ENCODE assay signal across 7 cellular contexts in the genomic region with DNA sequence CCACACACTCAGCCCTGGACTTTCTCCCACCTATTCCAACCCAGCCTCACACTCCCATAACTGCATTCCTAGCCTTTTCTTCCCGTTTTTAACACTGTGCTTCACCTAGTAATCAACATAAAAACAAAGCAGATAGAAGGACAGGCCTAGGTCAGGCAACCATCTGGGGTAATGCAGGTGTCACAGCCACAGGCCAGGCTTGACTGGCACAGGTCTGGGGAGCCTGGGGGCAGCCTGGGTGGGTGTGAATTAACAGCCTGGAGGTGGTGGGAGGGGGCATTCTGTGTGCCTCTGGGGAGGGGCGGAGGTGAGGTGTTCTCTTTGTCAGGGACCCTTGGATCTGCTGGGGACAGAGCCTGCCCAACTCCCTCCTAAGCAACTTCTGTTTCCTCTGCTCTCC.
DNase-seq lines count a peak whose midpoint lies in the region; ATAC-seq and TF ChIP-seq lines count a peak whose summit lies in the region.
"Not testable (repeated sequence)": the region's sequence is repeated elsewhere in the genome, so short reads cannot be mapped to it uniquely, and the experiment has no call there.

No MANE protein-coding gene starts in this region.

- intact Hi-C loops in Panc1 (cut with micrococcal nuclease; ENCODE audit: unreplicated experiment): loop anchor here (10.0 kb wide), 1 partner anchor 329 kb away; a partner anchor contains a TSS
- intact Hi-C loops in right cardiac atrium (cut with DNase I): not testable (repeated sequence)

- not testable (repeated sequence) for H3K27me3 ChIP-seq in MM.1S (replicated peaks; ENCODE audit: insufficient read depth, low read length); Panc1 (ENCODE audit: control insufficient read depth, insufficient read depth, low read length); foreskin keratinocyte; right cardiac atrium (ENCODE audit: control insufficient read depth, insufficient read depth); upper lobe of left lung

- TF ChIP-seq POLR2A in upper lobe of left lung (IDR thresholded peaks at IDR 0.05): not testable (repeated sequence)

- BruUV-seq in Panc1 (replicated peaks; lab: Mats Ljungman, UMichigan): not testable (repeated sequence)

- not testable (repeated sequence) for H2AFZ ChIP-seq in MM.1S (ENCODE audit: low read length)

- not testable (repeated sequence) for TF ChIP-seq CTCF in MM.1S (IDR thresholded peaks at IDR 0.05; ENCODE audit: low read length); Panc1 (IDR thresholded peaks at IDR 0.05); foreskin keratinocyte (conservative IDR thresholded peaks at IDR 0.05); omental fat pad (IDR thresholded peaks at IDR 0.05); upper lobe of left lung (IDR thresholded peaks at IDR 0.05)

- H3K9me2 ChIP-seq in MM.1S (replicated peaks; ENCODE audit: insufficient read depth, low read length): not testable (repeated sequence)

- TF ChIP-seq EP300 in upper lobe of left lung (IDR thresholded peaks at IDR 0.05): not testable (repeated sequence)

- not testable (repeated sequence) for H3K36me3 ChIP-seq in MM.1S (replicated peaks; ENCODE audit: insufficient read depth, low read length); Panc1 (ENCODE audit: control insufficient read depth, insufficient read depth, low read length); upper lobe of left lung

- peak overlapping the region; percentile 65; the same call in 1 of the 2 replicates for H3K27ac ChIP-seq in MM.1S (ENCODE audit: low read length)
- H3K27ac ChIP-seq in Panc1 (ENCODE audit: low read length); foreskin keratinocyte; right cardiac atrium (ENCODE audit: low read length); upper lobe of left lung: not testable (repeated sequence)

- not testable (repeated sequence) for H3F3A ChIP-seq in MM.1S (ENCODE audit: insufficient read depth, low read length)

- H3K4me3 ChIP-seq in MM.1S (ENCODE audit: low read length); Panc1 (ENCODE audit: low read depth in 2 of 2, low read length in 2 of 2); right cardiac atrium (ENCODE audit: low read length); upper lobe of left lung: not testable (repeated sequence)

- peak; percentile 54 for ATAC-seq in Panc1
- ATAC-seq in foreskin keratinocyte: peak; percentile 3
- peak; percentile 19 to 24 for ATAC-seq in right cardiac atrium
- peak; percentile 15 for ATAC-seq in omental fat pad (ENCODE audit: low FRiP score)
- peak; percentile 7 to 49 for ATAC-seq in upper lobe of left lung (ENCODE audit: low FRiP score in 2 of 2)

- H3K79me2 ChIP-seq in MM.1S (ENCODE audit: low read length): peaks cover 45% of the 10 kb centered on the region

- H3K4me1 ChIP-seq in MM.1S (ENCODE audit: low read length); Panc1 (ENCODE audit: control insufficient read depth, insufficient read depth, low read length); foreskin keratinocyte; right cardiac atrium (ENCODE audit: control insufficient read depth, insufficient read depth, low read length); upper lobe of left lung: not testable (repeated sequence)

- POLR2A ChIA-PET in Panc1 (lab: Charles Lee): not testable (repeated sequence)

- H3K4me2 ChIP-seq in MM.1S (ENCODE audit: low read depth, low read length): not testable (repeated sequence)

- H4K20me1 ChIP-seq in MM.1S (ENCODE audit: insufficient read depth, low read length): not testable (repeated sequence)

- not testable (repeated sequence) for H3K9me3 ChIP-seq in MM.1S (replicated peaks; ENCODE audit: insufficient read depth, low read length); Panc1 (ENCODE audit: control insufficient read depth, insufficient read depth, low read depth, low read length); right cardiac atrium (ENCODE audit: control insufficient read depth, low read length); upper lobe of left lung

- not testable (repeated sequence) for DNase-seq in MM.1S; Panc1 (ENCODE audit: low read depth, low spot score); foreskin keratinocyte; right cardiac atrium; omental fat pad (ENCODE audit: low spot score); upper lobe of left lung
- DNase-seq in activated CD8-positive, alpha-beta memory T cell treated with anti-CD3 and anti-CD28 coated beads for 24 hours: peak; percentile 43

- in situ Hi-C loops in Panc1 (cut with HindIII; ENCODE audit: low pct_unique_long_range_greater_than_20kb, low sequenced_read_pairs): not testable (repeated sequence)

- 78% methylated on average over 1 of the region's 2 CpGs for whole genome bisulfite sequencing in right cardiac atrium
- 50% methylated on average over 1 of the region's 2 CpGs; no CpG with 5 or more reads in 1 of the 2 donors for WGBS in upper lobe of left lung, 2 donors

- CTCF ChIA-PET in Panc1 (lab: Charles Lee): not testable (repeated sequence)

- not testable (repeated sequence) for H3K9ac ChIP-seq in MM.1S (ENCODE audit: low read length)

Comparison
In these comparisons a context has a peak if more than half of its experiments do, and no peak if none do; other contexts are left out.
1. ATAC-seq: peak in every context shown above with its lines; median percentile 54 in Panc1; 28 in upper lobe of left lung; 22 in right cardiac atrium; 15 in omental fat pad; 3 in foreskin keratinocyte.